In genomic region chr22:36343720-36344105, GRCh38 we compare ENCODE assay signal across 11 cellular contexts. TPM values are rescaled to one million over a fixed set of nuclear protein-coding genes. Genes with fewer than 3 reads are reported as not detected.
DNase-seq lines count a peak whose midpoint lies in the region; ATAC-seq and TF ChIP-seq lines count a peak whose summit lies in the region.
"Had no signal": no experiment of that assay in that cellular context is flagged by ENCODE, and none has a peak within 500 bp of the region (broad histone marks: within the 10 kb centered on the region; RNA-seq: fewer than 3 reads in every experiment).

No MANE protein-coding gene starts in this region.

- no peak for TF ChIP-seq CTCF in Peyer's patch (IDR thresholded peaks at IDR 0.05)
- no peak for TF ChIP-seq CTCF in MCF 10A (IDR thresholded peaks at IDR 0.05; ENCODE audit: unreplicated experiment)
- TF ChIP-seq CTCF in left lung (IDR thresholded peaks at IDR 0.05), result no peak
- no peak for TF ChIP-seq CTCF in spleen (IDR thresholded peaks at IDR 0.05 in 8 of 11, conservative IDR thresholded peaks at IDR 0.05 in 3 of 11)

- POLR2A ChIA-PET in MCF 10A (lab: Yijun Ruan, JAX), result interaction anchor here (0.7 to 5.8 kb wide), 8 partner anchors 8 to 44 kb away, joined by 3 to 37 read pairs (median 6); partner anchors contain the start of gene MYH9

- intact Hi-C loops in MCF 10A (cut with micrococcal nuclease) (no loop called here), left lung (cut with DNase I) (no loop called here), spleen (cut with DNase I; ENCODE audit: low total_unique reads) (no loop called here)

- peaks cover 0 to 80% (median 2%) of the 10 kb centered on the region in 4 donors for H3K4me1 ChIP-seq in Peyer's patch
- H3K4me1 ChIP-seq in left lung, result peaks cover 6 to 98% of the 10 kb centered on the region in 2 donors
- H3K4me1 ChIP-seq in spleen, result peaks cover 74 to 100% (median 91%) of the 10 kb centered on the region in 6 donors

- 59 to 74% (median 71%) methylated on average over 9 of the region's 9 CpGs for WGBS in spleen, 5 donors

- TF ChIP-seq POLR2A in Peyer's patch (IDR thresholded peaks at IDR 0.05) (no peak), spleen (IDR thresholded peaks at IDR 0.05) (no peak)

- H3K27ac ChIP-seq in Peyer's patch (peak overlapping the region in 3 of 4 donors; percentile 33 to 86 (median 48)), left lung (peak overlapping the region; percentile 50 to 59), spleen (peak overlapping the region in 7 of 8 donors; percentile 43 to 100 (median 89))

- no peak overlapping the region for H3K4me3 Mint-ChIP-seq in MCF 10A (ENCODE audit: unreplicated experiment)

- H3K27me3 ChIP-seq in Peyer's patch (no peaks in the 10 kb centered on the region), left lung (no peaks in the 10 kb centered on the region), spleen (replicated peaks in 1 of 7) (no peaks in the 10 kb centered on the region)

- H3K36me3 ChIP-seq in Peyer's patch, result peaks cover 0 to 94% (median 0%) of the 10 kb centered on the region in 3 donors
- H3K36me3 ChIP-seq in left lung, result peaks cover 0 to 93% of the 10 kb centered on the region in 2 donors
- peaks cover 2 to 100% (median 91%) of the 10 kb centered on the region in 6 donors for H3K36me3 ChIP-seq in spleen

- peak overlapping the region; percentile 61 for H3K27ac Mint-ChIP-seq in MCF 10A (ENCODE audit: low read depth, unreplicated experiment)

- H3K36me3 Mint-ChIP-seq in MCF 10A (ENCODE audit: insufficient read depth, unreplicated experiment), result peaks cover 96% of the 10 kb centered on the region

- H3K4me3 ChIP-seq in Peyer's patch (no peak overlapping the region), left lung (no peak overlapping the region), spleen (no peak overlapping the region)

- peak; percentile 62 for ATAC-seq in left lung
- no peak for ATAC-seq in HG03175 (IDR thresholded peaks at IDR 0.05; ENCODE audit: unreplicated experiment)
- ATAC-seq: HCT116 had no signal

- CTCF ChIA-PET in MCF 10A (lab: Yijun Ruan, JAX), result interaction anchor here (0.8 to 1.4 kb wide), 2 partner anchors 41 to 126 kb away, joined by 3 to 4 read pairs; no protein-coding TSS in a partner anchor

- H3K9me3 Mint-ChIP-seq in MCF 10A (ENCODE audit: unreplicated experiment), result no peaks in the 10 kb centered on the region

- BruUV-seq in MCF 10A (replicated peaks; lab: Mats Ljungman, UMichigan), result no TSS peak

- H3K27me3 Mint-ChIP-seq in MCF 10A (ENCODE audit: insufficient read depth, unreplicated experiment), result no peaks in the 10 kb centered on the region

- DNase-seq in Peyer's patch, result no peak
- no peak for DNase-seq in MCF 10A (ENCODE audit: unreplicated experiment)
- no peak for DNase-seq in left lung
- DNase-seq in spleen, result no peak
- DNase-seq in NCI-H748 (lab: John Stamatoyannopoulos, UW; ENCODE audit: unreplicated experiment), result no peak
- DNase-seq in OCI-M2 (lab: John Stamatoyannopoulos, UW; ENCODE audit: unreplicated experiment), result no peak
- no peak for DNase-seq in NCI-H2107 (lab: John Stamatoyannopoulos, UW)
- DNase-seq: KG1, occipital lobe had no signal

- peaks cover 22% of the 10 kb centered on the region for H3K4me1 Mint-ChIP-seq in MCF 10A (ENCODE audit: insufficient read depth, unreplicated experiment)

- H3K9me3 ChIP-seq in Peyer's patch (no peaks in the 10 kb centered on the region), left lung (no peaks in the 10 kb centered on the region), spleen (no peaks in the 10 kb centered on the region)

RNA-seq across cellular contexts. Expression of gene MYH9, which starts 44.1 kb away (rescaled TPM):
- total RNA-seq in Peyer's patch (100 to 1,000 TPM; 337 to 553 (median 433) TPM), MCF 10A (2022) (643 and 653 TPM in 2 replicates), left lung (100 to 1,000 TPM; 754 to 761 TPM), spleen (1,000 to 10,000 TPM in 4 of 7 donors, 100 to 1,000 TPM in 3; 575 to 1,376 (median 1,013) TPM)
- polyA plus RNA-seq in spleen, result 100 to 1,000 TPM in 1 of 3 donors, 10 to 100 TPM in 2; 59.8 to 166 (median 71.1) TPM
